ENCODE assay signal across 1 cellular context in genomic region chr7:22453159-22453558, GRCh38.
TF ChIP-seq lines count a peak whose summit lies in the region.

No MANE protein-coding gene starts in this region.

TF ChIP-seq in GM23338, 12 proteins besides CTCF, POLR2A, EP300 and RAD21 (continued from another document):
- no peak for TF ChIP-seq ZNF462 (CRISPR knock-in tag; IDR thresholded peaks at IDR 0.05)
- TF ChIP-seq CREB1 (CRISPR knock-in tag; IDR thresholded peaks at IDR 0.05; ENCODE audit: low read depth) = no peak
- no peak for TF ChIP-seq NANOG (IDR thresholded peaks at IDR 0.05; ENCODE audit: borderline replicate concordance)
- TF ChIP-seq EZH2phosphoT487 (IDR thresholded peaks at IDR 0.05; ENCODE audit: unreplicated experiment) = no peak
- no peak for TF ChIP-seq EZH2 (IDR thresholded peaks at IDR 0.05; ENCODE audit: low read depth, unreplicated experiment)
TF ChIP-seq in GM23338: peak in this region for 0.
